ENCODE assay signal across 18 cellular contexts in genomic region chr5:96293966-96294886, GRCh38.
A peak's percentile ranks its signal among the peaks of the same experiment; 100 is the strongest.
DNase-seq lines count a peak whose midpoint lies in the region; ATAC-seq and TF ChIP-seq lines count a peak whose summit lies in the region.
"Had no signal": no experiment of that assay in that cellular context is flagged by ENCODE, and none has a peak within 500 bp of the region (broad histone marks: within the 10 kb centered on the region; RNA-seq: fewer than 3 reads in every experiment).

No MANE protein-coding gene starts in this region.

- no peak for TF ChIP-seq POLR2A in gastroesophageal sphincter (IDR thresholded peaks at IDR 0.05)

- H3K27ac ChIP-seq in ascending aorta = peak overlapping the region; percentile 62 to 63
- H3K27ac ChIP-seq in gastroesophageal sphincter = peak overlapping the region in 3 of 4 donors; percentile 2 to 58 (median 51)
- peak overlapping the region; percentile 39 for H3K27ac ChIP-seq in psoas muscle
- H3K27ac ChIP-seq: adrenal gland, SJSA1 had no signal

- H3K36me3 Mint-ChIP-seq in stimulated activated effector memory CD8-positive, alpha-beta T cell treated with anti-CD3 and anti-CD28 coated beads, Interleukin-12 subunit alpha, Interleukin-12 subunit beta, amount 100 ng/mL, for 72 hours = no peaks in the 10 kb centered on the region
- H3K36me3 Mint-ChIP-seq: type B pancreatic cell had no signal

- H3K4me3 ChIP-seq in ascending aorta (no peak overlapping the region), gastroesophageal sphincter (no peak overlapping the region), psoas muscle (no peak overlapping the region)
- H3K4me3 ChIP-seq: adrenal gland, SJSA1 had no signal

- no peak overlapping the region for H3K4me3 Mint-ChIP-seq in stimulated activated effector memory CD8-positive, alpha-beta T cell treated with anti-CD3 and anti-CD28 coated beads, Interleukin-12 subunit alpha, Interleukin-12 subunit beta, amount 100 ng/mL, for 72 hours
- H3K4me3 Mint-ChIP-seq: activated T-cell treated with anti-CD3 and anti-CD28 coated beads, Interleukin-2, amount 50 U/mL, for 72 hours; type B pancreatic cell had no signal

- no peaks in the 10 kb centered on the region for H3K27me3 ChIP-seq in ascending aorta
- no peaks in the 10 kb centered on the region for H3K27me3 ChIP-seq in gastroesophageal sphincter
- no peaks in the 10 kb centered on the region for H3K27me3 ChIP-seq in psoas muscle (ENCODE audit: insufficient read depth in 3 of 3, low read length in 2 of 3)
- H3K27me3 ChIP-seq: adrenal gland, dorsolateral prefrontal cortex, SJSA1 had no signal

- H3K9me3 ChIP-seq in ascending aorta (no peaks in the 10 kb centered on the region), gastroesophageal sphincter (no peaks in the 10 kb centered on the region), psoas muscle (peaks cover 4% of the 10 kb centered on the region)
- H3K9me3 ChIP-seq: adrenal gland, SJSA1 had no signal

- TF ChIP-seq EP300 in gastroesophageal sphincter (IDR thresholded peaks at IDR 0.05) = no peak

- no peaks in the 10 kb centered on the region for H3K4me1 Mint-ChIP-seq in stimulated activated effector memory CD8-positive, alpha-beta T cell treated with anti-CD3 and anti-CD28 coated beads, Interleukin-12 subunit alpha, Interleukin-12 subunit beta, amount 100 ng/mL, for 72 hours

- no peak for TF ChIP-seq CTCF in ascending aorta (IDR thresholded peaks at IDR 0.05)
- TF ChIP-seq CTCF in gastroesophageal sphincter (IDR thresholded peaks at IDR 0.05) = no peak
- no peak for TF ChIP-seq CTCF in psoas muscle (IDR thresholded peaks at IDR 0.05)

- H3K27ac Mint-ChIP-seq in stimulated activated effector memory CD8-positive, alpha-beta T cell treated with anti-CD3 and anti-CD28 coated beads, Interleukin-12 subunit alpha, Interleukin-12 subunit beta, amount 100 ng/mL, for 72 hours = no peak overlapping the region
- H3K27ac Mint-ChIP-seq: activated T-cell treated with anti-CD3 and anti-CD28 coated beads, Interleukin-2, amount 50 U/mL, for 72 hours; type B pancreatic cell had no signal

- H3K9me3 Mint-ChIP-seq in stimulated activated effector memory CD8-positive, alpha-beta T cell treated with anti-CD3 and anti-CD28 coated beads, Interleukin-12 subunit alpha, Interleukin-12 subunit beta, amount 100 ng/mL, for 72 hours = peaks cover 7% of the 10 kb centered on the region
- H3K9me3 Mint-ChIP-seq: type B pancreatic cell had no signal

- H3K36me3 ChIP-seq in ascending aorta (no peaks in the 10 kb centered on the region), gastroesophageal sphincter (no peaks in the 10 kb centered on the region), psoas muscle (ENCODE audit: insufficient read depth in 1 of 2, low read depth in 1 of 2) (no peaks in the 10 kb centered on the region)
- H3K36me3 ChIP-seq: adrenal gland, SJSA1 had no signal

- intact Hi-C loops in ascending aorta (cut with DNase I) = loop anchor here (5.0 kb wide), 1 partner anchor 37 kb away; no protein-coding TSS in a partner anchor
- intact Hi-C loops in psoas muscle (cut with DNase I) = no loop called here

- DNase-seq in HCEC 1CT (peak; percentile 82), ascending aorta (ENCODE audit: low spot score in 2 of 2) (no peak), psoas muscle (no peak), foreskin melanocyte (no peak), NCI-H1930 (lab: John Stamatoyannopoulos, UW) (no peak), germinal center (ENCODE audit: low spot score) (no peak)
- no peak for DNase-seq in stimulated activated effector memory CD8-positive, alpha-beta T cell treated with anti-CD3 and anti-CD28 coated beads, Interleukin-12 subunit alpha, Interleukin-12 subunit beta, amount 100 ng/mL, for 72 hours (ENCODE audit: low spot score in 2 of 2)
- DNase-seq: activated T-cell treated with anti-CD3 and anti-CD28 coated beads, Interleukin-2, amount 50 U/mL, for 72 hours; adrenal gland; dorsolateral prefrontal cortex; GDM1; MM.1S; NCI-H2107; NK-92 treated with Interleukin-12 subunit alpha and Interleukin-12 subunit beta, amount 100 ng/mL, for 24 hours; posterior cingulate gyrus had no signal

- WGBS in gastroesophageal sphincter (ENCODE audit: low coverage in 1 of 2), 2 donors = 17 to 21% methylated on average over 2 of the region's 2 CpGs
- WGBS in psoas muscle, 3 donors = 8 to 39% (median 16%) methylated on average over 2 of the region's 2 CpGs

- ATAC-seq in gastroesophageal sphincter (no peak), psoas muscle (peak in 3 of 4 donors; percentile 53 to 61 (median 60))
- ATAC-seq in stimulated activated effector memory CD8-positive, alpha-beta T cell treated with anti-CD3 and anti-CD28 coated beads, Interleukin-12 subunit alpha, Interleukin-12 subunit beta, amount 100 ng/mL, for 72 hours = no peak
- ATAC-seq: activated T-cell treated with anti-CD3 and anti-CD28 coated beads, Interleukin-2, amount 50 U/mL, for 72 hours had no signal

- peaks cover 3 to 13% of the 10 kb centered on the region in 2 donors for H3K4me1 ChIP-seq in ascending aorta
- peaks cover 0 to 48% (median 5%) of the 10 kb centered on the region in 3 donors for H3K4me1 ChIP-seq in gastroesophageal sphincter
- H3K4me1 ChIP-seq in psoas muscle = no peaks in the 10 kb centered on the region
- H3K4me1 ChIP-seq: adrenal gland had no signal

Comparison
In these comparisons a context has a peak if more than half of its experiments do, and no peak if none do; other contexts are left out.
1. ATAC-seq: peak in psoas muscle (3 of 4); none in gastroesophageal sphincter (single experiment) and stimulated activated effector memory CD8-positive, alpha-beta T cell treated with anti-CD3 and anti-CD28 coated beads, Interleukin-12 subunit alpha, Interleukin-12 subunit beta, amount 100 ng/mL, for 72 hours (single experiment).
2. Peak in every context shown above with its lines, with median percentiles within 50 percentile points of each other: H3K27ac ChIP-seq.